1 cellular context compared by ENCODE assay signal in genomic region chr19:14405380-14405757, GRCh38.
TF ChIP-seq lines count a peak whose summit lies in the region.

No MANE protein-coding gene starts in this region.

TF ChIP-seq in HCT116, 20 proteins besides CTCF, POLR2A, EP300 and RAD21:
- TF ChIP-seq TCF7L2 (IDR thresholded peaks at IDR 0.05; ENCODE audit: borderline replicate concordance, extremely low read depth, insufficient read depth, insufficient read length), result no peak
- no peak for TF ChIP-seq CBX3 (IDR thresholded peaks at IDR 0.05; ENCODE audit: low read depth)
- no peak for TF ChIP-seq ATF3 (IDR thresholded peaks at IDR 0.05)
- no peak for TF ChIP-seq ZFX (IDR thresholded peaks at IDR 0.05)
- no peak for TF ChIP-seq SRF (IDR thresholded peaks at IDR 0.05; ENCODE audit: low read depth)
- TF ChIP-seq ZBTB33 (IDR thresholded peaks at IDR 0.05; ENCODE audit: extremely low read depth, insufficient replicate concordance, low read length), result no peak
- TF ChIP-seq EGR1 (IDR thresholded peaks at IDR 0.05; ENCODE audit: low read depth), result no peak
- no peak for TF ChIP-seq CEBPB (IDR thresholded peaks at IDR 0.05; ENCODE audit: low read depth)
- TF ChIP-seq POLR2AphosphoS5 (IDR thresholded peaks at IDR 0.05; ENCODE audit: low read depth, low read length), result no peak
- no peak for TF ChIP-seq ELF1 (IDR thresholded peaks at IDR 0.05; ENCODE audit: borderline replicate concordance, low read depth)
- TF ChIP-seq MAX (IDR thresholded peaks at IDR 0.05), result no peak
- TF ChIP-seq SP1 (IDR thresholded peaks at IDR 0.05; ENCODE audit: low read depth), result no peak
- TF ChIP-seq ZNF274 (IDR thresholded peaks at IDR 0.05; ENCODE audit: low read depth, low read length), result no peak
- TF ChIP-seq YY1 (IDR thresholded peaks at IDR 0.05; ENCODE audit: extremely low read depth, insufficient replicate concordance, low read depth, low read length), result no peak
- TF ChIP-seq EZH2phosphoT487 (IDR thresholded peaks at IDR 0.05; ENCODE audit: borderline replicate concordance), result no peak
- TF ChIP-seq FOSL1 (IDR thresholded peaks at IDR 0.05; ENCODE audit: low read depth), result no peak
- no peak for TF ChIP-seq REST (IDR thresholded peaks at IDR 0.05; ENCODE audit: low read depth)
- TF ChIP-seq EZH2 (IDR thresholded peaks at IDR 0.05), result no peak
- no peak for TF ChIP-seq SIN3A (IDR thresholded peaks at IDR 0.05; ENCODE audit: low read depth)
- TF ChIP-seq JUND (IDR thresholded peaks at IDR 0.05), result no peak
